In genomic region chr6:100880149-100880900, GRCh38 we compare ENCODE assay signal across 8 cellular contexts. TPM values are rescaled to one million over a fixed set of nuclear protein-coding genes. Genes with fewer than 3 reads are reported as not detected.
DNase-seq lines count a peak whose midpoint lies in the region; FAIRE-seq and TF ChIP-seq lines count a peak whose summit lies in the region.

No MANE protein-coding gene starts in this region.

- H3K27me3 Mint-ChIP-seq in HFFc6 (ENCODE audit: insufficient read depth) = peaks cover 2% of the 10 kb centered on the region
- peaks cover 1% of the 10 kb centered on the region for H3K27me3 Mint-ChIP-seq in activated T-helper 2 cell treated with anti-CD3 and anti-CD28 coated beads, Interferon-gamma antibody, Interleukin-2, Interleukin-4, amounts not matched to agents 10 μg/mL and 5 μg/mL and 100 μg/mL, durations not matched to agents 14 hours and 24 hours and 36 hours (ENCODE audit: low read depth)

- peaks cover 61% of the 10 kb centered on the region for H3K4me1 Mint-ChIP-seq in HFFc6 (ENCODE audit: low read depth)
- peaks cover 47% of the 10 kb centered on the region for H3K4me1 Mint-ChIP-seq in activated T-helper 2 cell treated with anti-CD3 and anti-CD28 coated beads, Interferon-gamma antibody, Interleukin-2, Interleukin-4, amounts not matched to agents 10 μg/mL and 5 μg/mL and 100 μg/mL, durations not matched to agents 14 hours and 24 hours and 36 hours (ENCODE audit: low read depth)

- no peaks in the 10 kb centered on the region for H3K36me3 ChIP-seq in stomach smooth muscle (ENCODE audit: control insufficient read depth in 2 of 2, insufficient read depth in 2 of 2, low read length in 2 of 2)

- H3K36me3 Mint-ChIP-seq in HFFc6 (ENCODE audit: low read depth) = peaks cover 19% of the 10 kb centered on the region
- peaks cover 27% of the 10 kb centered on the region for H3K36me3 Mint-ChIP-seq in activated T-helper 2 cell treated with anti-CD3 and anti-CD28 coated beads, Interferon-gamma antibody, Interleukin-2, Interleukin-4, amounts not matched to agents 10 μg/mL and 5 μg/mL and 100 μg/mL, durations not matched to agents 14 hours and 24 hours and 36 hours (ENCODE audit: low read depth)

- no peaks in the 10 kb centered on the region for H3K27me3 ChIP-seq in stomach smooth muscle (ENCODE audit: control insufficient read depth in 1 of 2, insufficient read depth in 2 of 2, low read length in 2 of 2)

- H3K27ac Mint-ChIP-seq in HFFc6 = peak overlapping the region; percentile 100
- H3K27ac Mint-ChIP-seq in activated T-helper 2 cell treated with anti-CD3 and anti-CD28 coated beads, Interferon-gamma antibody, Interleukin-2, Interleukin-4, amounts not matched to agents 10 μg/mL and 5 μg/mL and 100 μg/mL, durations not matched to agents 14 hours and 24 hours and 36 hours = peak overlapping the region; percentile 100

- DNase-seq in AG10803 (ENCODE audit: low read depth) (peak; percentile 20), HFFc6 (peak; percentile 8), GM12891 (ENCODE audit: insufficient read length, low spot score) (no peak), Ammon's horn (ENCODE audit: low spot score) (no peak)
- DNase-seq in activated T-helper 2 cell treated with anti-CD3 and anti-CD28 coated beads, Interferon-gamma antibody, Interleukin-2, Interleukin-4, amounts not matched to agents 10 μg/mL and 5 μg/mL and 100 μg/mL, durations not matched to agents 14 hours and 24 hours and 36 hours (ENCODE audit: low spot score) = no peak
- no peak for DNase-seq in effector CD8-positive, alpha-beta T cell (lab: John Stamatoyannopoulos, UW)

- no peak for FAIRE-seq in GM12891 (lab: Jason Lieb, UNC)

- H3K9me3 ChIP-seq in iPS-18c (ENCODE audit: control insufficient read depth, insufficient read depth, low read length) (no peaks in the 10 kb centered on the region), stomach smooth muscle (ENCODE audit: control insufficient read depth in 2 of 2, low read length in 2 of 2) (no peaks in the 10 kb centered on the region)

- H3K4me3 ChIP-seq in AG10803 (ENCODE audit: low read length) (peak overlapping the region; percentile 93), iPS-18c (ENCODE audit: insufficient read depth, low read depth, low read length) (peak overlapping the region; percentile 93), stomach smooth muscle (ENCODE audit: low read length in 2 of 2) (peak overlapping the region; percentile 94 to 96)

- peak overlapping the region; percentile 83 to 88 for H3K9ac ChIP-seq in stomach smooth muscle (ENCODE audit: low read length in 2 of 2)

- intact Hi-C loops in activated T-helper 2 cell treated with anti-CD3 and anti-CD28 coated beads, Interferon-gamma antibody, Interleukin-2, Interleukin-4, amounts not matched to agents 10 μg/mL and 5 μg/mL and 100 μg/mL, durations not matched to agents 14 hours and 24 hours and 36 hours (cut with micrococcal nuclease) = no loop called here

- peak overlapping the region; percentile 61 for H3K27ac ChIP-seq in stomach smooth muscle (ENCODE audit: low read length)

- H3K4me1 ChIP-seq in stomach smooth muscle (ENCODE audit: control insufficient read depth, insufficient read depth, low read length) = peaks cover 8% of the 10 kb centered on the region

- TF ChIP-seq CTCF in AG10803 (conservative IDR thresholded peaks at IDR 0.05; ENCODE audit: low read length) = no peak
- TF ChIP-seq CTCF in HFFc6 (IDR thresholded peaks at IDR 0.05) = no peak

- no peak for TF ChIP-seq POLR2A in GM12891 (IDR thresholded peaks at IDR 0.05; ENCODE audit: low read depth, low read length)

- no peaks in the 10 kb centered on the region for H3K9me3 Mint-ChIP-seq in HFFc6
- peaks cover 3% of the 10 kb centered on the region for H3K9me3 Mint-ChIP-seq in activated T-helper 2 cell treated with anti-CD3 and anti-CD28 coated beads, Interferon-gamma antibody, Interleukin-2, Interleukin-4, amounts not matched to agents 10 μg/mL and 5 μg/mL and 100 μg/mL, durations not matched to agents 14 hours and 24 hours and 36 hours

- H3K4me3 Mint-ChIP-seq in HFFc6 = peak overlapping the region; percentile 100
- H3K4me3 Mint-ChIP-seq in activated T-helper 2 cell treated with anti-CD3 and anti-CD28 coated beads, Interferon-gamma antibody, Interleukin-2, Interleukin-4, amounts not matched to agents 10 μg/mL and 5 μg/mL and 100 μg/mL, durations not matched to agents 14 hours and 24 hours and 36 hours (ENCODE audit: low read depth) = peak overlapping the region; percentile 100

TF ChIP-seq in GM12891, 5 proteins besides CTCF, POLR2A, EP300 and RAD21:
- TF ChIP-seq POLR2AphosphoS5 (IDR thresholded peaks at IDR 0.05; ENCODE audit: low read depth, low read length) (no peak), SPI1 (IDR thresholded peaks at IDR 0.05; ENCODE audit: low read depth, low read length) (no peak), PAX5 (IDR thresholded peaks at IDR 0.05; ENCODE audit: insufficient read depth, low read length, severe bottlenecking) (no peak), TAF1 (IDR thresholded peaks at IDR 0.05; ENCODE audit: low read depth, low read length) (no peak), POU2F2 (IDR thresholded peaks at IDR 0.05; ENCODE audit: low read depth, low read length) (no peak)
TF ChIP-seq in GM12891: peak in this region for 0.

RNA-seq across cellular contexts. Expression of gene ASCC3, which starts 0.8 kb away (rescaled TPM):
- total RNA-seq in HFFc6 (2021; fragmentation: NEBNext Ultra II Directional; extraction: Animal tissue kit (Norgen Biotek cat#: 25700)) = 100 to 1,000 TPM in 1 of 6 experiments, 10 to 100 TPM in 5; 96.1 to 101 (median 97.8) TPM
- 62.9 and 63.5 TPM in 2 replicates for total RNA-seq in activated T-helper 2 cell treated with anti-CD3 and anti-CD28 coated beads, Interferon-gamma antibody, Interleukin-2, Interleukin-4, amounts not matched to agents 10 μg/mL and 5 μg/mL and 100 μg/mL, durations not matched to agents 14 hours and 24 hours and 36 hours
- polyA plus RNA-seq in GM12891 (2012; ENCODE audit: low read depth, missing spikeins) = 23.4 TPM

Comparison
In these comparisons a context has a peak if more than half of its experiments do, and no peak if none do; other contexts are left out.
1. DNase-seq: peak in AG10803 (single experiment) and HFFc6 (single experiment); none in activated T-helper 2 cell treated with anti-CD3 and anti-CD28 coated beads, Interferon-gamma antibody, Interleukin-2, Interleukin-4, amounts not matched to agents 10 μg/mL and 5 μg/mL and 100 μg/mL, durations not matched to agents 14 hours and 24 hours and 36 hours (single experiment), GM12891 (single experiment), effector CD8-positive, alpha-beta T cell (single experiment) and Ammon's horn (single experiment).
2. Peak in every context shown above with its lines, with median percentiles within 50 percentile points of each other: H3K4me3 ChIP-seq.